ENCODE assay signal across 9 cellular contexts in the genomic region with DNA sequence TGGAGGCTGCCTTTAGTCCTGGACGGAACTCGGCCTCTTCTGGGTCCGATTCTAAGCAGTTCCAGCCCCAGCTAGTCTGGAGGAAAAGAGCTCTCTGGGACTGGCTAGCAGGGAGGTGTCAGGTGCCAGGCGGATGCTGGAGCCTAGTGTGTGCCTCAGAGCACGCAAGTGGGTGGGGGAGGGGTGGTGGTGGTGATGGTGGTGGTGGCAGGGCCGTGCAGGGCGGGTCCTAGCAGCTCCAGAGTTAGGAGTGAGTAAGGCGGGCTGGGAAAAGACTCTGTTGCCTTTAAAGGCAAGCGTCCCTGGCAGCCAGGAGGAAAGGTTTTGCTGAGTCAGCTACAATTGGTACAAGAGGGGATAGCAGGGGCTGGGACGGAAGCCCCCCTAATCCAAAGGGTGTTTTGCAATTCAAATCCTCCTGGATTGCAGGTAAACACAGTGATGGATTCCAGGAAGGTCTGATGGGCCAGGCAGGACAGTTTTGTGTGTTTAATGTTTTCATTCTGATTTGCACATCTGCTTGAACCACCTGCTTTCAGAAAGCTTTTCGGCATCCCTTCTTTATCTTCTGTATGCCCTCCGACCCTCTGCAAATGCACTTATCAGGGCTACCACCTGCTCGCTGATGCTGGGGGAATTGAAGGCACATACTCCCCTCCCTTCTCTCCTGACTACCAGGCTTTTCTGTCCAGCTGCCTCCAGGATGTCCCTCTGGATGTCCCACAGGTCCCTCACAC. TPM values are rescaled to one million over a fixed set of nuclear protein-coding genes. Genes with fewer than 3 reads are reported as not detected.
DNase-seq lines count a peak whose midpoint lies in the region; ATAC-seq and TF ChIP-seq lines count a peak whose summit lies in the region.
"Had no signal": no experiment of that assay in that cellular context is flagged by ENCODE, and none has a peak within 500 bp of the region (broad histone marks: within the 10 kb centered on the region; RNA-seq: fewer than 3 reads in every experiment).

No MANE protein-coding gene starts in this region.

- peaks cover under 1% of the 10 kb centered on the region for H3K79me2 ChIP-seq in parathyroid adenoma

- no peaks in the 10 kb centered on the region for H3K9me3 Mint-ChIP-seq in endodermal cell

- H3K9ac ChIP-seq in endodermal cell (ENCODE audit: extremely low read depth, low read length, poor library complexity, severe bottlenecking), result no peak overlapping the region
- no peak overlapping the region for H3K9ac ChIP-seq in parathyroid adenoma

- TF ChIP-seq POLR2A in upper lobe of left lung (IDR thresholded peaks at IDR 0.05), result no peak

- no peak for TF ChIP-seq CTCF in endodermal cell (conservative IDR thresholded peaks at IDR 0.05)
- no peak for TF ChIP-seq CTCF in parathyroid adenoma (IDR thresholded peaks at IDR 0.05)
- TF ChIP-seq CTCF in upper lobe of left lung (IDR thresholded peaks at IDR 0.05), result no peak

- H3K27ac ChIP-seq in endodermal cell (ENCODE audit: low read depth, low read length) (no peak overlapping the region), parathyroid adenoma (peak overlapping the region; percentile 90), upper lobe of left lung (peak overlapping the region in 2 of 4 donors; percentile 49 to 75)

- H3K27ac Mint-ChIP-seq in endodermal cell, result peak overlapping the region; percentile 58

- H3K27me3 ChIP-seq in endodermal cell (ENCODE audit: control insufficient read depth, insufficient read depth, low read length, poor library complexity, severe bottlenecking), result peaks cover 26% of the 10 kb centered on the region
- no peaks in the 10 kb centered on the region for H3K27me3 ChIP-seq in parathyroid adenoma (ENCODE audit: control insufficient read depth, insufficient read depth, low read length)
- H3K27me3 ChIP-seq in upper lobe of left lung, result no peaks in the 10 kb centered on the region

- H3K27me3 Mint-ChIP-seq in endodermal cell (ENCODE audit: insufficient read depth), result peaks cover 20% of the 10 kb centered on the region

- no peak overlapping the region for H3K4me3 ChIP-seq in endodermal cell (ENCODE audit: low read length)
- no peak overlapping the region for H3K4me3 ChIP-seq in parathyroid adenoma (ENCODE audit: low read depth, low read length)
- H3K4me3 ChIP-seq in upper lobe of left lung, result no peak overlapping the region

- H3K4me1 ChIP-seq in endodermal cell (ENCODE audit: control insufficient read depth, insufficient read depth, low read length) (no peaks in the 10 kb centered on the region), parathyroid adenoma (peaks cover 21% of the 10 kb centered on the region), upper lobe of left lung (peaks cover 20 to 41% (median 25%) of the 10 kb centered on the region in 4 donors)

- peaks cover 43% of the 10 kb centered on the region for H3K4me1 Mint-ChIP-seq in endodermal cell

- no peak overlapping the region for H3K4me3 Mint-ChIP-seq in endodermal cell

- 42 to 56% methylated on average over 5 to 13 of the region's 13 CpGs for WGBS in endodermal cell (ENCODE audit: insufficient coverage in 1 of 2, insufficient read length in 1 of 2), 2 experiments
- WGBS in upper lobe of left lung, 2 donors, result 40 to 43% methylated on average over 13 of the region's 13 CpGs

- peak overlapping the region; percentile 28 for H2AFZ ChIP-seq in parathyroid adenoma

- H3K4me2 ChIP-seq in parathyroid adenoma (ENCODE audit: low read length), result no peak overlapping the region

- TF ChIP-seq EP300 in upper lobe of left lung (IDR thresholded peaks at IDR 0.05), result no peak

- DNase-seq in GM03348 (ENCODE audit: low spot score) (peak; percentile 31), NCI-H510A (lab: John Stamatoyannopoulos, UW) (peak; percentile 100), endodermal cell (peak; percentile 92), middle frontal gyrus (ENCODE audit: extremely low spot score, low spot score) (no peak), upper lobe of left lung (no peak)
- DNase-seq in activated CD4-positive, alpha-beta T cell treated with anti-CD3 and anti-CD28 coated beads for 4 hours, result no peak

- H3K36me3 ChIP-seq in endodermal cell (ENCODE audit: control insufficient read depth, insufficient read depth, low read length) (no peaks in the 10 kb centered on the region), parathyroid adenoma (ENCODE audit: control insufficient read depth, insufficient read depth, low read length) (no peaks in the 10 kb centered on the region), upper lobe of left lung (no peaks in the 10 kb centered on the region)

- H3K36me3 Mint-ChIP-seq in endodermal cell (ENCODE audit: low read depth), result no peaks in the 10 kb centered on the region

- no peak for ATAC-seq in HG02571 (IDR thresholded peaks at IDR 0.05; ENCODE audit: unreplicated experiment)
- ATAC-seq in upper lobe of left lung (ENCODE audit: low FRiP score in 2 of 2), result no peak
- ATAC-seq: SK-N-SH treated with all-trans-retinoic acid at 6 μM for 48 hours had no signal

- no peaks in the 10 kb centered on the region for H3K9me3 ChIP-seq in endodermal cell (ENCODE audit: control insufficient read depth, low read length)
- H3K9me3 ChIP-seq in parathyroid adenoma (ENCODE audit: control insufficient read depth, low read length), result no peaks in the 10 kb centered on the region
- no peaks in the 10 kb centered on the region for H3K9me3 ChIP-seq in upper lobe of left lung

RNA-seq across cellular contexts. Expression of a gene that starts 4.1 kb away (rescaled TPM):
- total RNA-seq in endodermal cell (10 to 100 TPM; 42.5 to 69.7 TPM), upper lobe of left lung (10 to 100 TPM in 3 of 6 donors, 1 to 10 TPM in 3; 6.3 to 24.3 (median 10.5) TPM)
- polyA plus RNA-seq in endodermal cell (2013, experiment 1 of 2), result 172 TPM
- polyA plus RNA-seq in endodermal cell (2013, experiment 2 of 2), result 136 TPM

Comparison
In these comparisons a context has a peak if more than half of its experiments do, and no peak if none do; other contexts are left out.
1. DNase-seq: peak in GM03348 (single experiment), NCI-H510A (single experiment) and endodermal cell (single experiment); none in middle frontal gyrus (single experiment), activated CD4-positive, alpha-beta T cell treated with anti-CD3 and anti-CD28 coated beads for 4 hours (0 of 2) and upper lobe of left lung (0 of 2).